1 cellular context compared by ENCODE assay signal in the genomic region with DNA sequence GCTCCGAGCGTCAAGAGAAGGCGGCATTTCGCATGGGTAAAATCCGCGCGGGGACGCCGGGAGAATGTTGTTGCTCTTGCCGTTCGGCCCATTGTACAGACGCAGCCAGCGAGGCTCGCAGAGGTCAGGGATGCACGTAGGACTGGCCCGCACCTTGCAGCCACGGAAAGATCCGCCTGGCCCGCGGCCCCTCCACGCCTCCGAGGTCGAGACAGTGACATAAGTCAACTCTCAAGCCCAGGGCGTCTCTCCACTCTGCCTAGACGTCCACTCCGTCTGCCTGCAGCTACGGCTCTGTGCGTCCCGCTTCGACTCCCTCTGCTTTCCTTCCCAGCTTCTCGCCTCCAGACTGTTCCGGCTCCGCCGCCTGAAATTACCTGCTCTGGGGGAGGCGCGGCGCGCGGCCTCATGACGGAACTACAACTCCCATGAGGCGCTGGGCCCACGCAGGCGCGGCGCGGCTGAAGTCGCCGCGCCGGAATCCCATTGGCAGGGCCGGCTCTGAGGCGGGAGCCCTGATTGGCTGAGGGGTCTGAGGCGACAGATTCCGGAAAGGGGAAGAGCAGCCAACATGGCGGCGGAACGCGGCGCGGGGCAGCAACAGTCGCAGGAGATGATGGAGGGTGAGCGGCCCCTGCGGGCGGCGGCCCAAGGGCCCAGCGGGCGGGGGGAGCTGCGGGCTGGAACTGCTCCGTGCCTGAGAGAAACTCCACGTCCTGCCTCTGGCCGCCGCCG.
TF ChIP-seq lines count a peak whose summit lies in the region.

A gene with protein sequence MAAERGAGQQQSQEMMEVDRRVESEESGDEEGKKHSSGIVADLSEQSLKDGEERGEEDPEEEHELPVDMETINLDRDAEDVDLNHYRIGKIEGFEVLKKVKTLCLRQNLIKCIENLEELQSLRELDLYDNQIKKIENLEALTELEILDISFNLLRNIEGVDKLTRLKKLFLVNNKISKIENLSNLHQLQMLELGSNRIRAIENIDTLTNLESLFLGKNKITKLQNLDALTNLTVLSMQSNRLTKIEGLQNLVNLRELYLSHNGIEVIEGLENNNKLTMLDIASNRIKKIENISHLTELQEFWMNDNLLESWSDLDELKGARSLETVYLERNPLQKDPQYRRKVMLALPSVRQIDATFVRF (plus strand): TSS at position 543 of the 735 bp plus-strand sequence. CDS start 29 bp downstream, at position 572.

TF ChIP-seq in HepG2, 621 proteins besides CTCF, POLR2A, EP300 and RAD21 (continued from another document and continues in another):
- TF ChIP-seq, protein P1, sequence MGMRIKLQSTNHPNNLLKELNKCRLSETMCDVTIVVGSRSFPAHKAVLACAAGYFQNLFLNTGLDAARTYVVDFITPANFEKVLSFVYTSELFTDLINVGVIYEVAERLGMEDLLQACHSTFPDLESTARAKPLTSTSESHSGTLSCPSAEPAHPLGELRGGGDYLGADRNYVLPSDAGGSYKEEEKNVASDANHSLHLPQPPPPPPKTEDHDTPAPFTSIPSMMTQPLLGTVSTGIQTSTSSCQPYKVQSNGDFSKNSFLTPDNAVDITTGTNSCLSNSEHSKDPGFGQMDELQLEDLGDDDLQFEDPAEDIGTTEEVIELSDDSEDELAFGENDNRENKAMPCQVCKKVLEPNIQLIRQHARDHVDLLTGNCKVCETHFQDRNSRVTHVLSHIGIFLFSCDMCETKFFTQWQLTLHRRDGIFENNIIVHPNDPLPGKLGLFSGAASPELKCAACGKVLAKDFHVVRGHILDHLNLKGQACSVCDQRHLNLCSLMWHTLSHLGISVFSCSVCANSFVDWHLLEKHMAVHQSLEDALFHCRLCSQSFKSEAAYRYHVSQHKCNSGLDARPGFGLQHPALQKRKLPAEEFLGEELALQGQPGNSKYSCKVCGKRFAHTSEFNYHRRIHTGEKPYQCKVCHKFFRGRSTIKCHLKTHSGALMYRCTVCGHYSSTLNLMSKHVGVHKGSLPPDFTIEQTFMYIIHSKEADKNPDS (CRISPR knock-in tag; IDR thresholded peaks at IDR 0.05): no peak
- TF ChIP-seq GATA4 (IDR thresholded peaks at IDR 0.05; ENCODE audit: borderline replicate concordance, low read depth) (no peak), IKZF4 (CRISPR knock-in tag; IDR thresholded peaks at IDR 0.05; ENCODE audit: borderline replicate concordance, low read depth, not compliant biosample characterization) (no peak), XRCC5 (optimal IDR thresholded peaks at IDR 0.05; ENCODE audit: low read length) (peak; percentile 59), SRSF4 (IDR thresholded peaks at IDR 0.05; ENCODE audit: low read depth, low read length, poor library complexity, severe bottlenecking) (no peak), ZNF556 (CRISPR knock-in tag; IDR thresholded peaks at IDR 0.05; ENCODE audit: borderline replicate concordance) (no peak), CHCHD3 (CRISPR knock-in tag; IDR thresholded peaks at IDR 0.05) (peak; percentile 24; the same call in 1 of the 2 replicates), ZNF737 (CRISPR knock-in tag; IDR thresholded peaks at IDR 0.05; ENCODE audit: borderline replicate concordance) (no peak), ESRRA (CRISPR knock-in tag; IDR thresholded peaks at IDR 0.05; ENCODE audit: low read depth) (peak; percentile 13; the same call in 1 of the 2 replicates), TEAD2 (CRISPR knock-in tag; IDR thresholded peaks at IDR 0.05) (no peak), ZFP90 (CRISPR knock-in tag; IDR thresholded peaks at IDR 0.05; ENCODE audit: borderline replicate concordance) (no peak), NONO (IDR thresholded peaks at IDR 0.05) (no peak), NONO (CRISPR knock-in tag; conservative IDR thresholded peaks at IDR 0.05) (peak; percentile 64), KDM4B (CRISPR knock-in tag; IDR thresholded peaks at IDR 0.05) (no peak), ISL2 (CRISPR knock-in tag; IDR thresholded peaks at IDR 0.05) (peak; percentile 78), ZMYM2 (CRISPR knock-in tag; IDR thresholded peaks at IDR 0.05) (0 out of 2 replicates have a peak, but pooled peaks have one; percentile 65), KDM5B (CRISPR knock-in tag; IDR thresholded peaks at IDR 0.05; ENCODE audit: borderline replicate concordance) (peak; percentile 83), ZNF326 (CRISPR knock-in tag; IDR thresholded peaks at IDR 0.05; ENCODE audit: borderline replicate concordance) (no peak), PRMT3 (CRISPR knock-in tag; IDR thresholded peaks at IDR 0.05; ENCODE audit: borderline replicate concordance, low read depth) (no peak), REXO4 (CRISPR knock-in tag; IDR thresholded peaks at IDR 0.05; ENCODE audit: borderline replicate concordance) (no peak), ZNF414 (CRISPR knock-in tag; IDR thresholded peaks at IDR 0.05) (no peak), PBX3 (CRISPR knock-in tag; IDR thresholded peaks at IDR 0.05; ENCODE audit: borderline replicate concordance) (no peak), ZNF577 (CRISPR knock-in tag; IDR thresholded peaks at IDR 0.05; ENCODE audit: borderline replicate concordance, low read depth) (0 out of 2 replicates have a peak, but pooled peaks have one; percentile 78), YY1 (IDR thresholded peaks at IDR 0.05; ENCODE audit: insufficient read depth, insufficient replicate concordance, low read depth, low read length) (peak; percentile 99), ZNF549 (CRISPR knock-in tag; IDR thresholded peaks at IDR 0.05) (no peak), CREM (IDR thresholded peaks at IDR 0.05) (peak; percentile 73), CREM (CRISPR knock-in tag; IDR thresholded peaks at IDR 0.05) (no peak), GATAD2A (CRISPR knock-in tag; IDR thresholded peaks at IDR 0.05) (no peak; the same call in 1 of the 2 replicates), FUBP1 (CRISPR knock-in tag; IDR thresholded peaks at IDR 0.05; ENCODE audit: borderline replicate concordance) (no peak), SOX5 (CRISPR knock-in tag; IDR thresholded peaks at IDR 0.05; ENCODE audit: borderline replicate concordance) (no peak), ZFAT (CRISPR knock-in tag; conservative IDR thresholded peaks at IDR 0.05) (no peak), HCFC1 (IDR thresholded peaks at IDR 0.05; ENCODE audit: low read depth, low read length) (peak; percentile 95), MZF1 (CRISPR knock-in tag; IDR thresholded peaks at IDR 0.05; ENCODE audit: borderline replicate concordance) (no peak), MAFF (IDR thresholded peaks at IDR 0.05; ENCODE audit: low read depth, low read length) (no peak), ZNF251 (CRISPR knock-in tag; IDR thresholded peaks at IDR 0.05) (no peak), KMT2B (CRISPR knock-in tag; IDR thresholded peaks at IDR 0.05) (peak; percentile 45; the same call in 1 of the 2 replicates), ZBTB7A (CRISPR knock-in tag; IDR thresholded peaks at IDR 0.05) (no peak), SRF (IDR thresholded peaks at IDR 0.05; ENCODE audit: low read depth, low read length) (no peak), ZNF704 (CRISPR knock-in tag; IDR thresholded peaks at IDR 0.05; ENCODE audit: borderline replicate concordance) (0 out of 2 replicates have a peak, but pooled peaks have one; percentile 10), NPAS2 (CRISPR knock-in tag; IDR thresholded peaks at IDR 0.05; ENCODE audit: borderline replicate concordance) (no peak), ZSCAN29 (CRISPR knock-in tag; conservative IDR thresholded peaks at IDR 0.05) (no peak), KLF15 (CRISPR knock-in tag; IDR thresholded peaks at IDR 0.05; ENCODE audit: borderline replicate concordance) (peak; percentile 72), ZNF441 (CRISPR knock-in tag; IDR thresholded peaks at IDR 0.05; ENCODE audit: borderline replicate concordance) (peak; percentile 71; the same call in 1 of the 2 replicates), KDM6A (CRISPR knock-in tag; IDR thresholded peaks at IDR 0.05; ENCODE audit: low read depth) (no peak)
- TF ChIP-seq, protein P2, sequence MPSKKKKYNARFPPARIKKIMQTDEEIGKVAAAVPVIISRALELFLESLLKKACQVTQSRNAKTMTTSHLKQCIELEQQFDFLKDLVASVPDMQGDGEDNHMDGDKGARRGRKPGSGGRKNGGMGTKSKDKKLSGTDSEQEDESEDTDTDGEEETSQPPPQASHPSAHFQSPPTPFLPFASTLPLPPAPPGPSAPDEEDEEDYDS (CRISPR knock-in tag; IDR thresholded peaks at IDR 0.05): peak; percentile 70
- TF ChIP-seq, protein P3, sequence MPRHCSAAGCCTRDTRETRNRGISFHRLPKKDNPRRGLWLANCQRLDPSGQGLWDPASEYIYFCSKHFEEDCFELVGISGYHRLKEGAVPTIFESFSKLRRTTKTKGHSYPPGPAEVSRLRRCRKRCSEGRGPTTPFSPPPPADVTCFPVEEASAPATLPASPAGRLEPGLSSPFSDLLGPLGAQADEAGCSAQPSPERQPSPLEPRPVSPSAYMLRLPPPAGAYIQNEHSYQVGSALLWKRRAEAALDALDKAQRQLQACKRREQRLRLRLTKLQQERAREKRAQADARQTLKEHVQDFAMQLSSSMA (CRISPR knock-in tag; IDR thresholded peaks at IDR 0.05): 0 out of 2 replicates have a peak, but pooled peaks have one; percentile 58
- TF ChIP-seq, protein P4, sequence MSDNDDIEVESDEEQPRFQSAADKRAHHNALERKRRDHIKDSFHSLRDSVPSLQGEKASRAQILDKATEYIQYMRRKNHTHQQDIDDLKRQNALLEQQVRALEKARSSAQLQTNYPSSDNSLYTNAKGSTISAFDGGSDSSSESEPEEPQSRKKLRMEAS (IDR thresholded peaks at IDR 0.05): peak; percentile 68
- TF ChIP-seq, protein P5, sequence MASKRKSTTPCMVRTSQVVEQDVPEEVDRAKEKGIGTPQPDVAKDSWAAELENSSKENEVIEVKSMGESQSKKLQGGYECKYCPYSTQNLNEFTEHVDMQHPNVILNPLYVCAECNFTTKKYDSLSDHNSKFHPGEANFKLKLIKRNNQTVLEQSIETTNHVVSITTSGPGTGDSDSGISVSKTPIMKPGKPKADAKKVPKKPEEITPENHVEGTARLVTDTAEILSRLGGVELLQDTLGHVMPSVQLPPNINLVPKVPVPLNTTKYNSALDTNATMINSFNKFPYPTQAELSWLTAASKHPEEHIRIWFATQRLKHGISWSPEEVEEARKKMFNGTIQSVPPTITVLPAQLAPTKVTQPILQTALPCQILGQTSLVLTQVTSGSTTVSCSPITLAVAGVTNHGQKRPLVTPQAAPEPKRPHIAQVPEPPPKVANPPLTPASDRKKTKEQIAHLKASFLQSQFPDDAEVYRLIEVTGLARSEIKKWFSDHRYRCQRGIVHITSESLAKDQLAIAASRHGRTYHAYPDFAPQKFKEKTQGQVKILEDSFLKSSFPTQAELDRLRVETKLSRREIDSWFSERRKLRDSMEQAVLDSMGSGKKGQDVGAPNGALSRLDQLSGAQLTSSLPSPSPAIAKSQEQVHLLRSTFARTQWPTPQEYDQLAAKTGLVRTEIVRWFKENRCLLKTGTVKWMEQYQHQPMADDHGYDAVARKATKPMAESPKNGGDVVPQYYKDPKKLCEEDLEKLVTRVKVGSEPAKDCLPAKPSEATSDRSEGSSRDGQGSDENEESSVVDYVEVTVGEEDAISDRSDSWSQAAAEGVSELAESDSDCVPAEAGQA (IDR thresholded peaks at IDR 0.05; ENCODE audit: low read depth): peak; percentile 75
- TF ChIP-seq, protein P5 (CRISPR knock-in tag; IDR thresholded peaks at IDR 0.05; ENCODE audit: borderline replicate concordance): 0 out of 2 replicates have a peak, but pooled peaks have one; percentile 50
